In the genomic region with DNA sequence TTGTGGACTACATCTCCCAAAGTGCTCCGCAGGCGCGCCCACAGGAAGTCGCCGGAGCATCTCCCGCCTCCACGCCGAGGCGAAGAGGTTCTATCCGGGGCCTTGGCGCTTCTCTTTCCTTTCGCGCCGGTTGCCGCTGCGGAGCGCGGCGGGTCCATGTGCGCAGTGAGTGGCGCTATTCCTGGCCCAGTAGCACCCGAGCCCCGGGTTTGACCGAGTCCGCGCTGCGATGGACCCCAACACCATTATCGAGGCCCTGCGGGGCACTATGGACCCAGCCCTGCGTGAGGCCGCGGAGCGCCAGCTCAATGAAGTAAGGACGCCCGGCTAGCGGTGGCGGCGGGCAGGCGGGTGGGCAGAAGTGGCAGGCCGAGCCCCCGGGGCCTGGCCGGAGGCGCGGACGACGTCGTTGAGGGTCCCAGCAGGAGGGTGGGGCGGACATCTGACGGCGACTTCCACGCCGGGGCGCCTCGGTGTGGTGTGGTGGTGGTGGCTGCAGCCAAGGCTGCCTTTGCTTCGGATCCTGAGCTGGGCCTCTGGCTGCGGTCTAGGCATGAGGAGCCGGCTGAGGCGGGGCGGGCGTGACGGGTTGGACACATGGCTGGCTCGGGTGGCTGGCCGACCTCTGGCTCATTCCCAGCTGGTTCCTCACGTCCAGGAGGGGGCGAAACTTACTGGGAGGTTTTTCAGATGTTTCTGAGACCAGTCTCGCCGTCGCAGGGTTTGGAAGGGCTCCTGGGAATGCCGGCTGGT, we compare ENCODE assay signal across 1 cellular context.
A peak's percentile ranks its signal among the peaks of the same experiment; 100 is the strongest.
TF ChIP-seq lines count a peak whose summit lies in the region.

A gene (plus strand): TSS at position 118 of the 753 bp plus-strand sequence. CDS start 112 bp downstream, at position 230.

TF ChIP-seq in HepG2, 621 proteins besides CTCF, POLR2A, EP300 and RAD21 (continued from another document and continues in another):
- no peak for TF ChIP-seq ZNF615 (CRISPR knock-in tag; IDR thresholded peaks at IDR 0.05; ENCODE audit: borderline replicate concordance)
- TF ChIP-seq TEAD3 (CRISPR knock-in tag; optimal IDR thresholded peaks at IDR 0.05; ENCODE audit: borderline replicate concordance), result peak; percentile 68
- TF ChIP-seq DMAP1 (CRISPR knock-in tag; IDR thresholded peaks at IDR 0.05), result peak; percentile 84
- peak; percentile 98 for TF ChIP-seq MYC (CRISPR knock-in tag; IDR thresholded peaks at IDR 0.05; ENCODE audit: borderline replicate concordance)
- TF ChIP-seq, protein P1, sequence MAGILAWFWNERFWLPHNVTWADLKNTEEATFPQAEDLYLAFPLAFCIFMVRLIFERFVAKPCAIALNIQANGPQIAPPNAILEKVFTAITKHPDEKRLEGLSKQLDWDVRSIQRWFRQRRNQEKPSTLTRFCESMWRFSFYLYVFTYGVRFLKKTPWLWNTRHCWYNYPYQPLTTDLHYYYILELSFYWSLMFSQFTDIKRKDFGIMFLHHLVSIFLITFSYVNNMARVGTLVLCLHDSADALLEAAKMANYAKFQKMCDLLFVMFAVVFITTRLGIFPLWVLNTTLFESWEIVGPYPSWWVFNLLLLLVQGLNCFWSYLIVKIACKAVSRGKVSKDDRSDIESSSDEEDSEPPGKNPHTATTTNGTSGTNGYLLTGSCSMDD (CRISPR knock-in tag; IDR thresholded peaks at IDR 0.05), result no peak; the same call in 1 of the 2 replicates
- no peak for TF ChIP-seq MBD4 (IDR thresholded peaks at IDR 0.05; ENCODE audit: borderline replicate concordance, low read length)
- TF ChIP-seq ESRRA (CRISPR knock-in tag; IDR thresholded peaks at IDR 0.05; ENCODE audit: low read depth), result peak; percentile 66; the same call in 1 of the 2 replicates
- TF ChIP-seq EZH2 (conservative IDR thresholded peaks at IDR 0.05; ENCODE audit: low read depth, low read length), result no peak
- TF ChIP-seq ZNF749 (CRISPR knock-in tag; IDR thresholded peaks at IDR 0.05; ENCODE audit: borderline replicate concordance), result peak; percentile 68; the same call in 1 of the 2 replicates
- peak; percentile 80 for TF ChIP-seq KMT2B (CRISPR knock-in tag; IDR thresholded peaks at IDR 0.05)
- no peak for TF ChIP-seq ZNF549 (CRISPR knock-in tag; IDR thresholded peaks at IDR 0.05)
- TF ChIP-seq, protein P2, sequence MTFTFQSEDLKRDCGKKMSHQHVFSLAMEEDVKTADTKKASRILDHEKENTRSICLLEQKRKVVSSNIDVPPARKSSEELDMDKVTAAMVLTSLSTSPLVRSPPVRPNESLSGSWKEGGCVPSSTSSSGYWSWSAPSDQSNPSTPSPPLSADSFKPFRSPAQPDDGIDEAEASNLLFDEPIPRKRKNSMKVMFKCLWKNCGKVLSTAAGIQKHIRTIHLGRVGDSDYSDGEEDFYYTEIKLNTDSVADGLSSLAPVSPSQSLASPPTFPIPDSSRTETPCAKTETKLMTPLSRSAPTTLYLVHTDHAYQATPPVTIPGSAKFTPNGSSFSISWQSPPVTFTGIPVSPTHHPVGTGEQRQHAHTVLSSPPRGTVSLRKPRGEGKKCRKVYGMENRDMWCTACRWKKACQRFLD (CRISPR knock-in tag; IDR thresholded peaks at IDR 0.05; ENCODE audit: borderline replicate concordance), result peak; percentile 64; the same call in 1 of the 2 replicates
- no peak; the same call in 1 of the 2 replicates for TF ChIP-seq ELF4 (CRISPR knock-in tag; IDR thresholded peaks at IDR 0.05; ENCODE audit: borderline replicate concordance)
- TF ChIP-seq ZNF460 (CRISPR knock-in tag; IDR thresholded peaks at IDR 0.05; ENCODE audit: borderline replicate concordance), result no peak
- TF ChIP-seq, protein P3, sequence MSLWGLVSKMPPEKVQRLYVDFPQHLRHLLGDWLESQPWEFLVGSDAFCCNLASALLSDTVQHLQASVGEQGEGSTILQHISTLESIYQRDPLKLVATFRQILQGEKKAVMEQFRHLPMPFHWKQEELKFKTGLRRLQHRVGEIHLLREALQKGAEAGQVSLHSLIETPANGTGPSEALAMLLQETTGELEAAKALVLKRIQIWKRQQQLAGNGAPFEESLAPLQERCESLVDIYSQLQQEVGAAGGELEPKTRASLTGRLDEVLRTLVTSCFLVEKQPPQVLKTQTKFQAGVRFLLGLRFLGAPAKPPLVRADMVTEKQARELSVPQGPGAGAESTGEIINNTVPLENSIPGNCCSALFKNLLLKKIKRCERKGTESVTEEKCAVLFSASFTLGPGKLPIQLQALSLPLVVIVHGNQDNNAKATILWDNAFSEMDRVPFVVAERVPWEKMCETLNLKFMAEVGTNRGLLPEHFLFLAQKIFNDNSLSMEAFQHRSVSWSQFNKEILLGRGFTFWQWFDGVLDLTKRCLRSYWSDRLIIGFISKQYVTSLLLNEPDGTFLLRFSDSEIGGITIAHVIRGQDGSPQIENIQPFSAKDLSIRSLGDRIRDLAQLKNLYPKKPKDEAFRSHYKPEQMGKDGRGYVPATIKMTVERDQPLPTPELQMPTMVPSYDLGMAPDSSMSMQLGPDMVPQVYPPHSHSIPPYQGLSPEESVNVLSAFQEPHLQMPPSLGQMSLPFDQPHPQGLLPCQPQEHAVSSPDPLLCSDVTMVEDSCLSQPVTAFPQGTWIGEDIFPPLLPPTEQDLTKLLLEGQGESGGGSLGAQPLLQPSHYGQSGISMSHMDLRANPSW (CRISPR knock-in tag; IDR thresholded peaks at IDR 0.05; ENCODE audit: borderline replicate concordance), result peak; percentile 60; the same call in 1 of the 2 replicates
- TF ChIP-seq ZNF780A (CRISPR knock-in tag; IDR thresholded peaks at IDR 0.05), result no peak
- TF ChIP-seq HOXA7 (CRISPR knock-in tag; IDR thresholded peaks at IDR 0.05), result no peak
- no peak for TF ChIP-seq ATM (IDR thresholded peaks at IDR 0.05; ENCODE audit: borderline replicate concordance)
- TF ChIP-seq, protein P4, sequence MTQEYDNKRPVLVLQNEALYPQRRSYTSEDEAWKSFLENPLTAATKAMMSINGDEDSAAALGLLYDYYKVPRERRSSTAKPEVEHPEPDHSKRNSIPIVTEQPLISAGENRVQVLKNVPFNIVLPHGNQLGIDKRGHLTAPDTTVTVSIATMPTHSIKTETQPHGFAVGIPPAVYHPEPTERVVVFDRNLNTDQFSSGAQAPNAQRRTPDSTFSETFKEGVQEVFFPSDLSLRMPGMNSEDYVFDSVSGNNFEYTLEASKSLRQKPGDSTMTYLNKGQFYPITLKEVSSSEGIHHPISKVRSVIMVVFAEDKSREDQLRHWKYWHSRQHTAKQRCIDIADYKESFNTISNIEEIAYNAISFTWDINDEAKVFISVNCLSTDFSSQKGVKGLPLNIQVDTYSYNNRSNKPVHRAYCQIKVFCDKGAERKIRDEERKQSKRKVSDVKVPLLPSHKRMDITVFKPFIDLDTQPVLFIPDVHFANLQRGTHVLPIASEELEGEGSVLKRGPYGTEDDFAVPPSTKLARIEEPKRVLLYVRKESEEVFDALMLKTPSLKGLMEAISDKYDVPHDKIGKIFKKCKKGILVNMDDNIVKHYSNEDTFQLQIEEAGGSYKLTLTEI (CRISPR knock-in tag; conservative IDR thresholded peaks at IDR 0.05), result no peak
- TF ChIP-seq, protein P5, sequence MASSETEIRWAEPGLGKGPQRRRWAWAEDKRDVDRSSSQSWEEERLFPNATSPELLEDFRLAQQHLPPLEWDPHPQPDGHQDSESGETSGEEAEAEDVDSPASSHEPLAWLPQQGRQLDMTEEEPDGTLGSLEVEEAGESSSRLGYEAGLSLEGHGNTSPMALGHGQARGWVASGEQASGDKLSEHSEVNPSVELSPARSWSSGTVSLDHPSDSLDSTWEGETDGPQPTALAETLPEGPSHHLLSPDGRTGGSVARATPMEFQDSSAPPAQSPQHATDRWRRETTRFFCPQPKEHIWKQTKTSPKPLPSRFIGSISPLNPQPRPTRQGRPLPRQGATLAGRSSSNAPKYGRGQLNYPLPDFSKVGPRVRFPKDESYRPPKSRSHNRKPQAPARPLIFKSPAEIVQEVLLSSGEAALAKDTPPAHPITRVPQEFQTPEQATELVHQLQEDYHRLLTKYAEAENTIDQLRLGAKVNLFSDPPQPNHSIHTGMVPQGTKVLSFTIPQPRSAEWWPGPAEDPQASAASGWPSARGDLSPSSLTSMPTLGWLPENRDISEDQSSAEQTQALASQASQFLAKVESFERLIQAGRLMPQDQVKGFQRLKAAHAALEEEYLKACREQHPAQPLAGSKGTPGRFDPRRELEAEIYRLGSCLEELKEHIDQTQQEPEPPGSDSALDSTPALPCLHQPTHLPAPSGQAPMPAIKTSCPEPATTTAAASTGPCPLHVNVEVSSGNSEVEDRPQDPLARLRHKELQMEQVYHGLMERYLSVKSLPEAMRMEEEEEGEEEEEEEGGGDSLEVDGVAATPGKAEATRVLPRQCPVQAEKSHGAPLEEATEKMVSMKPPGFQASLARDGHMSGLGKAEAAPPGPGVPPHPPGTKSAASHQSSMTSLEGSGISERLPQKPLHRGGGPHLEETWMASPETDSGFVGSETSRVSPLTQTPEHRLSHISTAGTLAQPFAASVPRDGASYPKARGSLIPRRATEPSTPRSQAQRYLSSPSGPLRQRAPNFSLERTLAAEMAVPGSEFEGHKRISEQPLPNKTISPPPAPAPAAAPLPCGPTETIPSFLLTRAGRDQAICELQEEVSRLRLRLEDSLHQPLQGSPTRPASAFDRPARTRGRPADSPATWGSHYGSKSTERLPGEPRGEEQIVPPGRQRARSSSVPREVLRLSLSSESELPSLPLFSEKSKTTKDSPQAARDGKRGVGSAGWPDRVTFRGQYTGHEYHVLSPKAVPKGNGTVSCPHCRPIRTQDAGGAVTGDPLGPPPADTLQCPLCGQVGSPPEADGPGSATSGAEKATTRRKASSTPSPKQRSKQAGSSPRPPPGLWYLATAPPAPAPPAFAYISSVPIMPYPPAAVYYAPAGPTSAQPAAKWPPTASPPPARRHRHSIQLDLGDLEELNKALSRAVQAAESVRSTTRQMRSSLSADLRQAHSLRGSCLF (CRISPR knock-in tag; IDR thresholded peaks at IDR 0.05; ENCODE audit: borderline replicate concordance), result peak; percentile 88; the same call in 1 of the 2 replicates
- TF ChIP-seq ZKSCAN5 (CRISPR knock-in tag; IDR thresholded peaks at IDR 0.05), result no peak
- TF ChIP-seq, protein P6, sequence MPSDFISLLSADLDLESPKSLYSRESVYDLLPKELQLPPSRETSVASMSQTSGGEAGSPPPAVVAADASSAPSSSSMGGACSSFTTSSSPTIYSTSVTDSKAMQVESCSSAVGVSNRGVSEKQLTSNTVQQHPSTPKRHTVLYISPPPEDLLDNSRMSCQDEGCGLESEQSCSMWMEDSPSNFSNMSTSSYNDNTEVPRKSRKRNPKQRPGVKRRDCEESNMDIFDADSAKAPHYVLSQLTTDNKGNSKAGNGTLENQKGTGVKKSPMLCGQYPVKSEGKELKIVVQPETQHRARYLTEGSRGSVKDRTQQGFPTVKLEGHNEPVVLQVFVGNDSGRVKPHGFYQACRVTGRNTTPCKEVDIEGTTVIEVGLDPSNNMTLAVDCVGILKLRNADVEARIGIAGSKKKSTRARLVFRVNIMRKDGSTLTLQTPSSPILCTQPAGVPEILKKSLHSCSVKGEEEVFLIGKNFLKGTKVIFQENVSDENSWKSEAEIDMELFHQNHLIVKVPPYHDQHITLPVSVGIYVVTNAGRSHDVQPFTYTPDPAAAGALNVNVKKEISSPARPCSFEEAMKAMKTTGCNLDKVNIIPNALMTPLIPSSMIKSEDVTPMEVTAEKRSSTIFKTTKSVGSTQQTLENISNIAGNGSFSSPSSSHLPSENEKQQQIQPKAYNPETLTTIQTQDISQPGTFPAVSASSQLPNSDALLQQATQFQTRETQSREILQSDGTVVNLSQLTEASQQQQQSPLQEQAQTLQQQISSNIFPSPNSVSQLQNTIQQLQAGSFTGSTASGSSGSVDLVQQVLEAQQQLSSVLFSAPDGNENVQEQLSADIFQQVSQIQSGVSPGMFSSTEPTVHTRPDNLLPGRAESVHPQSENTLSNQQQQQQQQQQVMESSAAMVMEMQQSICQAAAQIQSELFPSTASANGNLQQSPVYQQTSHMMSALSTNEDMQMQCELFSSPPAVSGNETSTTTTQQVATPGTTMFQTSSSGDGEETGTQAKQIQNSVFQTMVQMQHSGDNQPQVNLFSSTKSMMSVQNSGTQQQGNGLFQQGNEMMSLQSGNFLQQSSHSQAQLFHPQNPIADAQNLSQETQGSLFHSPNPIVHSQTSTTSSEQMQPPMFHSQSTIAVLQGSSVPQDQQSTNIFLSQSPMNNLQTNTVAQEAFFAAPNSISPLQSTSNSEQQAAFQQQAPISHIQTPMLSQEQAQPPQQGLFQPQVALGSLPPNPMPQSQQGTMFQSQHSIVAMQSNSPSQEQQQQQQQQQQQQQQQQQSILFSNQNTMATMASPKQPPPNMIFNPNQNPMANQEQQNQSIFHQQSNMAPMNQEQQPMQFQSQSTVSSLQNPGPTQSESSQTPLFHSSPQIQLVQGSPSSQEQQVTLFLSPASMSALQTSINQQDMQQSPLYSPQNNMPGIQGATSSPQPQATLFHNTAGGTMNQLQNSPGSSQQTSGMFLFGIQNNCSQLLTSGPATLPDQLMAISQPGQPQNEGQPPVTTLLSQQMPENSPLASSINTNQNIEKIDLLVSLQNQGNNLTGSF (CRISPR knock-in tag; IDR thresholded peaks at IDR 0.05), result no peak
- peak; percentile 87 for TF ChIP-seq NCOA1 (CRISPR knock-in tag; IDR thresholded peaks at IDR 0.05)
- TF ChIP-seq, protein P7, sequence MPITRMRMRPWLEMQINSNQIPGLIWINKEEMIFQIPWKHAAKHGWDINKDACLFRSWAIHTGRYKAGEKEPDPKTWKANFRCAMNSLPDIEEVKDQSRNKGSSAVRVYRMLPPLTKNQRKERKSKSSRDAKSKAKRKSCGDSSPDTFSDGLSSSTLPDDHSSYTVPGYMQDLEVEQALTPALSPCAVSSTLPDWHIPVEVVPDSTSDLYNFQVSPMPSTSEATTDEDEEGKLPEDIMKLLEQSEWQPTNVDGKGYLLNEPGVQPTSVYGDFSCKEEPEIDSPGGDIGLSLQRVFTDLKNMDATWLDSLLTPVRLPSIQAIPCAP (CRISPR knock-in tag; IDR thresholded peaks at IDR 0.05; ENCODE audit: low read depth), result no peak
- TF ChIP-seq ZNF12 (CRISPR knock-in tag; IDR thresholded peaks at IDR 0.05), result 0 out of 2 replicates have a peak, but pooled peaks have one; percentile 22
- peak; percentile 90 for TF ChIP-seq ELF1 (CRISPR knock-in tag; IDR thresholded peaks at IDR 0.05)
- TF ChIP-seq KDM6A (CRISPR knock-in tag; IDR thresholded peaks at IDR 0.05; ENCODE audit: low read depth), result no peak
- no peak for TF ChIP-seq CENPT (CRISPR knock-in tag; IDR thresholded peaks at IDR 0.05; ENCODE audit: low read depth)
- TF ChIP-seq, protein P8, sequence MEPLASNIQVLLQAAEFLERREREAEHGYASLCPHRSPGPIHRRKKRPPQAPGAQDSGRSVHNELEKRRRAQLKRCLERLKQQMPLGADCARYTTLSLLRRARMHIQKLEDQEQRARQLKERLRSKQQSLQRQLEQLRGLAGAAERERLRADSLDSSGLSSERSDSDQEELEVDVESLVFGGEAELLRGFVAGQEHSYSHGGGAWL (CRISPR knock-in tag; IDR thresholded peaks at IDR 0.05), result peak; percentile 82
- TF ChIP-seq TMF1 (CRISPR knock-in tag; IDR thresholded peaks at IDR 0.05; ENCODE audit: low read depth), result no peak
- no peak for TF ChIP-seq ZNF850 (CRISPR knock-in tag; conservative IDR thresholded peaks at IDR 0.05)
- peak; percentile 98 for TF ChIP-seq IRF2 (CRISPR knock-in tag; IDR thresholded peaks at IDR 0.05)
- TF ChIP-seq GABPB1 (CRISPR knock-in tag; IDR thresholded peaks at IDR 0.05), result peak; percentile 98
- 0 out of 2 replicates have a peak, but pooled peaks have one; percentile 64 for TF ChIP-seq TOPORS (CRISPR knock-in tag; IDR thresholded peaks at IDR 0.05)
- TF ChIP-seq, protein P9, sequence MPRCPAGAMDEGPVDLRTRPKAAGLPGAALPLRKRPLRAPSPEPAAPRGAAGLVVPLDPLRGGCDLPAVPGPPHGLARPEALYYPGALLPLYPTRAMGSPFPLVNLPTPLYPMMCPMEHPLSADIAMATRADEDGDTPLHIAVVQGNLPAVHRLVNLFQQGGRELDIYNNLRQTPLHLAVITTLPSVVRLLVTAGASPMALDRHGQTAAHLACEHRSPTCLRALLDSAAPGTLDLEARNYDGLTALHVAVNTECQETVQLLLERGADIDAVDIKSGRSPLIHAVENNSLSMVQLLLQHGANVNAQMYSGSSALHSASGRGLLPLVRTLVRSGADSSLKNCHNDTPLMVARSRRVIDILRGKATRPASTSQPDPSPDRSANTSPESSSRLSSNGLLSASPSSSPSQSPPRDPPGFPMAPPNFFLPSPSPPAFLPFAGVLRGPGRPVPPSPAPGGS (CRISPR knock-in tag; IDR thresholded peaks at IDR 0.05), result peak; percentile 90
- TF ChIP-seq GLI4 (CRISPR knock-in tag; IDR thresholded peaks at IDR 0.05; ENCODE audit: borderline replicate concordance), result peak; percentile 90; the same call in 1 of the 2 replicates
- TF ChIP-seq ZFP62 (CRISPR knock-in tag; IDR thresholded peaks at IDR 0.05), result no peak
